In the genomic region with DNA sequence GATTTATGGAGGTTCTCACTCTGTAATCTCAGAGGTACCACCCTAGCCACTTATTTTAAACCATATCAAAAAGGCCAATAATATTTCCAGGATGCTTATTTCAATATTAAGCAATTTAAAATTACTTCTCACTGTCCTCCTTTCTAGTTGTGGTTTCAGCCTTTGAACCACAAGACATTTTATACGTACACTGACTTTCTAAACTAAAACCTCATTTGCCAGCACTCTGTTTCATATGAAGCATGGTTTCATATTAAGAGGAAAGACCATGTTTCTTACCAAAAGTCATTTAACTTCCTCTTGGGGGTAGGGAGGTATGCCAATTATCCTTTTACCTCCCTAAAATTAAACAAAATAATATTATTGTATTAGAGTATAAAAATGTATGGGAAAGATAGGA, we compare ENCODE assay signal across 30 cellular contexts.
"Had no signal": no experiment of that assay in that cellular context is flagged by ENCODE, and none has a peak within 500 bp of the region (broad histone marks: within the 10 kb centered on the region; RNA-seq: fewer than 3 reads in every experiment).

No MANE protein-coding gene starts in this region.

- DNase-seq: activated CD4-positive, alpha-beta memory T cell treated with anti-CD3 and anti-CD28 coated beads for 36 hours; activated CD4-positive, alpha-beta T cell treated with anti-CD3 and anti-CD28 coated beads, Interleukin-2, amount 10 ng/mL, durations not matched to agents 7 days and 5 days; activated CD4-positive, CD25-positive, alpha-beta regulatory T cell; activated CD8-positive, alpha-beta memory T cell treated with anti-CD3 and anti-CD28 coated beads for 24 hours; activated effector memory CD4-positive, alpha-beta T cell treated with anti-CD3 and anti-CD28 coated beads, Interleukin-2, amount 50 U/mL, for 16 hours; activated naive CD4-positive, alpha-beta T cell treated with Interleukin-2 at 50 U/mL for 16 hours; activated naive CD8-positive, alpha-beta T cell treated with anti-CD3 and anti-CD28 coated beads, Interleukin-2, amount 50 U/mL, for 24 hours; activated T-cell treated with anti-CD3 and anti-CD28 coated beads, Interleukin-2, amount 50 U/mL, for 4 hours; amniotic stem cell; body of pancreas; central memory CD4-positive, alpha-beta T cell; NCI-H1092; NCI-H1417; NCI-H1694; NCI-H2029; NCI-H2107; NCI-H2171 treated with DMSO at 0.1 percent for 48 hours; NCI-H226; NCI-H526; NCI-H774; OCI-M1; RPMI8226; T-helper 1 cell had no signal

- H3K4me1 Mint-ChIP-seq: activated CD4-positive, alpha-beta T cell treated with anti-CD3 and anti-CD28 coated beads, Interleukin-2, amount 10 ng/mL, durations not matched to agents 7 days and 5 days; activated naive CD8-positive, alpha-beta T cell treated with anti-CD3 and anti-CD28 coated beads, Interleukin-2, amount 50 U/mL, for 24 hours had no signal

- H3K27me3 ChIP-seq: ascending aorta, body of pancreas had no signal

- H3K27me3 Mint-ChIP-seq: activated CD4-positive, alpha-beta memory T cell treated with anti-CD3 and anti-CD28 coated beads for 36 hours; activated CD4-positive, alpha-beta T cell treated with anti-CD3 and anti-CD28 coated beads, Interleukin-2, amount 10 ng/mL, durations not matched to agents 7 days and 5 days; activated naive CD8-positive, alpha-beta T cell treated with anti-CD3 and anti-CD28 coated beads, Interleukin-2, amount 50 U/mL, for 24 hours had no signal

- H3K4me3 Mint-ChIP-seq: activated CD4-positive, alpha-beta memory T cell treated with anti-CD3 and anti-CD28 coated beads for 36 hours; activated CD4-positive, alpha-beta T cell treated with anti-CD3 and anti-CD28 coated beads, Interleukin-2, amount 10 ng/mL, durations not matched to agents 7 days and 5 days; activated naive CD8-positive, alpha-beta T cell treated with anti-CD3 and anti-CD28 coated beads, Interleukin-2, amount 50 U/mL, for 24 hours; activated T-cell treated with anti-CD3 and anti-CD28 coated beads, Interleukin-2, amount 50 U/mL, for 4 hours had no signal

- H3K27ac Mint-ChIP-seq: activated CD4-positive, alpha-beta memory T cell treated with anti-CD3 and anti-CD28 coated beads for 36 hours; activated CD4-positive, alpha-beta T cell treated with anti-CD3 and anti-CD28 coated beads, Interleukin-2, amount 10 ng/mL, durations not matched to agents 7 days and 5 days; activated naive CD4-positive, alpha-beta T cell treated with anti-CD3 and anti-CD28 coated beads, Interleukin-2, amount 50 U/mL, for 72 hours; activated naive CD8-positive, alpha-beta T cell treated with anti-CD3 and anti-CD28 coated beads, Interleukin-2, amount 50 U/mL, for 24 hours had no signal

- H3K4me3 ChIP-seq: ascending aorta, body of pancreas, coronary artery, SK-N-MC had no signal

- H3K27ac ChIP-seq: ascending aorta, body of pancreas, coronary artery, SK-N-MC, VCaP had no signal

- ATAC-seq: activated naive CD4-positive, alpha-beta T cell treated with anti-CD3 and anti-CD28 coated beads, Interleukin-2, amount 50 U/mL, for 72 hours; activated naive CD8-positive, alpha-beta T cell treated with anti-CD3 and anti-CD28 coated beads, Interleukin-2, amount 50 U/mL, for 24 hours; activated T-cell treated with anti-CD3 and anti-CD28 coated beads, Interleukin-2, amount 50 U/mL, for 4 hours; body of pancreas; Panc1; Right ventricle myocardium inferior had no signal

- H3K9me3 Mint-ChIP-seq: activated CD4-positive, alpha-beta T cell treated with anti-CD3 and anti-CD28 coated beads, Interleukin-2, amount 10 ng/mL, durations not matched to agents 7 days and 5 days had no signal

- H3K36me3 ChIP-seq: ascending aorta had no signal

- H3K4me1 ChIP-seq: ascending aorta, body of pancreas had no signal
